11 cellular contexts compared by ENCODE assay signal in the genomic region with DNA sequence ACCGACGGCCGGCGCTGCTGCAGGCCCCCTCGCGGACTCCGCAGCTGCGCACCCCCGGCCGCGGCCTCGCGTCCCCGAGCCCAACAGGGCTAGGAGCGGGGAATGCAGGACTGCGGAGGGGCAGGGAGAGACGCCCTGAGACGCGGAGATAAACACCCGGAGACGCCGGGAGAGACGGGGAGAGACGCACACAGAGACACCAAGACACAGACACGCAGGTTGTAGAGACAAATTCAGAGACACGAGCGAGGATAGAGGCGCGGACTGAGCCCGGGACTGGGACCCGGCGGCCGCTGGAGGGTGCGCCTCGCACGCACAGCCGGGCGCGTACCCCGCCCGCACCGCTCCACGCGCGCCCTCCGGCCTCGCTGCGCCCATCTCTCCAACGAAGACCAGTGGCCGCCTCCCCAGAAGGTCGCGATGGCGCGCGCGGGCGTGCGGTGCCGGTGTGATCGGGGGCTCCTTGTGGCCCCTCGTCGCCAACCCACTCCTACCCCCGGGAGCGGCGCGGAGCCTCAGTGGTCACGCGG. TPM values are rescaled to one million over a fixed set of nuclear protein-coding genes. Genes with fewer than 3 reads are reported as not detected.
DNase-seq lines count a peak whose midpoint lies in the region; ATAC-seq and TF ChIP-seq lines count a peak whose summit lies in the region.
"Had no signal": no experiment of that assay in that cellular context is flagged by ENCODE, and none has a peak within 500 bp of the region (broad histone marks: within the 10 kb centered on the region; RNA-seq: fewer than 3 reads in every experiment).

No MANE protein-coding gene starts in this region.

- H3K4me1 ChIP-seq in BE2C (peaks cover 6% of the 10 kb centered on the region; the same call in 1 of the 2 replicates), endodermal cell (ENCODE audit: control insufficient read depth, insufficient read depth, low read length) (no peaks in the 10 kb centered on the region)

- peaks cover 1% of the 10 kb centered on the region for H3K4me1 Mint-ChIP-seq in endodermal cell
- peaks cover 58% of the 10 kb centered on the region for H3K4me1 Mint-ChIP-seq in nephron progenitor cell

- no peak overlapping the region for H3K9ac ChIP-seq in endodermal cell (ENCODE audit: extremely low read depth, low read length, poor library complexity, severe bottlenecking)

- TF ChIP-seq CTCF in BE2C (IDR thresholded peaks at IDR 0.05; ENCODE audit: low read depth, low read length) = no peak
- TF ChIP-seq CTCF in endodermal cell (conservative IDR thresholded peaks at IDR 0.05) = no peak
- no peak for TF ChIP-seq CTCF in nephron progenitor cell (IDR thresholded peaks at IDR 0.05)

- H3K9me3 ChIP-seq in BE2C (no peaks in the 10 kb centered on the region), endodermal cell (ENCODE audit: control insufficient read depth, low read length) (no peaks in the 10 kb centered on the region)

- H3K4me3 Mint-ChIP-seq in endodermal cell (peak overlapping the region; percentile 51), nephron progenitor cell (peak overlapping the region; percentile 88)

- H3K27me3 ChIP-seq in BE2C = peaks cover 17% of the 10 kb centered on the region
- H3K27me3 ChIP-seq in endodermal cell (ENCODE audit: control insufficient read depth, insufficient read depth, low read length, poor library complexity, severe bottlenecking) = peaks cover 65% of the 10 kb centered on the region

- H3K4me3 ChIP-seq in BE2C (ENCODE audit: low read depth, low read length) = peak overlapping the region; percentile 46
- H3K4me3 ChIP-seq in endodermal cell (ENCODE audit: low read length) = no peak overlapping the region

- H3K27ac ChIP-seq in endodermal cell (ENCODE audit: low read depth, low read length) = no peak overlapping the region

- H3K9me3 Mint-ChIP-seq in endodermal cell (no peaks in the 10 kb centered on the region), nephron progenitor cell (no peaks in the 10 kb centered on the region)

- DNase-seq in BE2C = no peak
- DNase-seq in NCI-H69 (lab: John Stamatoyannopoulos, UW) = peak; percentile 63
- peak; percentile 70 for DNase-seq in endodermal cell
- DNase-seq in nephron progenitor cell = peak; percentile 52
- DNase-seq in anterior cingulate cortex (lab: John Stamatoyannopoulos, UW) = no peak
- DNase-seq in activated gamma-delta T cell treated with Interleukin-2 at 50 U/mL for 16 hours = no peak
- no peak for DNase-seq in HuH-7 (ENCODE audit: low spot score)
- DNase-seq: activated effector memory CD4-positive, alpha-beta T cell treated with Interleukin-2 at 50 U/mL for 16 hours; PC-3 had no signal

- H3K36me3 ChIP-seq in BE2C = no peaks in the 10 kb centered on the region
- H3K36me3 ChIP-seq in endodermal cell (ENCODE audit: control insufficient read depth, insufficient read depth, low read length) = no peaks in the 10 kb centered on the region

- no peak for ATAC-seq in GM21447 (IDR thresholded peaks at IDR 0.05; ENCODE audit: unreplicated experiment)
- ATAC-seq: PC-3 had no signal

- H3K36me3 Mint-ChIP-seq in endodermal cell (ENCODE audit: low read depth) (no peaks in the 10 kb centered on the region), nephron progenitor cell (ENCODE audit: low read depth) (no peaks in the 10 kb centered on the region)

- WGBS in endodermal cell (ENCODE audit: insufficient coverage in 1 of 2, insufficient read length in 1 of 2), 2 experiments = 3 to 4% methylated on average over 45 to 68 of the region's 68 CpGs

- H3K27ac Mint-ChIP-seq in endodermal cell = no peak overlapping the region
- H3K27ac Mint-ChIP-seq in nephron progenitor cell = no peak overlapping the region

- H3K27me3 Mint-ChIP-seq in endodermal cell (ENCODE audit: insufficient read depth) (peaks cover 75% of the 10 kb centered on the region), nephron progenitor cell (ENCODE audit: low read depth, poor library complexity) (peaks cover 61% of the 10 kb centered on the region)

RNA-seq across cellular contexts. Expression of gene STAC2, which starts 0.9 kb away (rescaled TPM):
- 2.6 TPM for polyA plus RNA-seq in BE2C (2012; ENCODE audit: insufficient read depth, insufficient read length, low read depth)
- total RNA-seq in endodermal cell = under 1 TPM; 0.35 to 0.46 TPM
- polyA plus RNA-seq in endodermal cell (2013, experiment 1 of 2) = 1.3 TPM
- polyA plus RNA-seq in endodermal cell (2013, experiment 2 of 2) = 1.2 TPM
- total RNA-seq: PC-3 had no signal
- polyA plus RNA-seq: keratinocyte had no signal

RNA-seq across cellular contexts. Expression of gene RPL19, which starts 24.8 kb away (rescaled TPM):
- 1,744 TPM for polyA plus RNA-seq in BE2C (2012; ENCODE audit: insufficient read depth, insufficient read length, low read depth)
- 1,000 to 10,000 TPM; 1,782 to 1,829 TPM for total RNA-seq in endodermal cell
- 2,533 TPM for polyA plus RNA-seq in endodermal cell (2013, experiment 1 of 2)
- 2,401 TPM for polyA plus RNA-seq in endodermal cell (2013, experiment 2 of 2)

RNA-seq across cellular contexts. Expression of gene CACNB1, which starts 27.4 kb away (rescaled TPM):
- polyA plus RNA-seq in BE2C (2012; ENCODE audit: insufficient read depth, insufficient read length, low read depth) = 12.3 TPM
- total RNA-seq in endodermal cell = 10 to 100 TPM; 12.2 to 13.2 TPM
- 15.9 TPM for polyA plus RNA-seq in endodermal cell (2013, experiment 1 of 2)
- polyA plus RNA-seq in endodermal cell (2013, experiment 2 of 2) = 12.4 TPM

RNA-seq across cellular contexts. Expression of gene ARL5C, which starts 58.9 kb away (rescaled TPM):
- not detected for polyA plus RNA-seq in BE2C (2012; ENCODE audit: insufficient read depth, insufficient read length, low read depth)
- total RNA-seq in endodermal cell = not detected
- polyA plus RNA-seq in endodermal cell (2013, experiment 1 of 2) = not detected
- not detected for polyA plus RNA-seq in endodermal cell (2013, experiment 2 of 2)
- total RNA-seq: PC-3 had no signal
- polyA plus RNA-seq: keratinocyte had no signal

Comparison
In these comparisons a context has a peak if more than half of its experiments do, and no peak if none do; other contexts are left out.
1. DNase-seq: peak in NCI-H69 (single experiment), endodermal cell (single experiment) and nephron progenitor cell (single experiment); none in BE2C (single experiment), anterior cingulate cortex (0 of 58), activated gamma-delta T cell treated with Interleukin-2 at 50 U/mL for 16 hours (single experiment) and HuH-7 (single experiment).